10 cellular contexts compared by ENCODE assay signal in genomic region chr19:427721-428120, GRCh38. TPM values are rescaled to one million over a fixed set of nuclear protein-coding genes. Genes with fewer than 3 reads are reported as not detected.
DNase-seq lines count a peak whose midpoint lies in the region; ATAC-seq and TF ChIP-seq lines count a peak whose summit lies in the region.
"Not testable (repeated sequence)": the region's sequence is repeated elsewhere in the genome, so short reads cannot be mapped to it uniquely, and the experiment has no call there.
"Had no signal": no experiment of that assay in that cellular context is flagged by ENCODE, and none has a peak within 500 bp of the region (broad histone marks: within the 10 kb centered on the region; RNA-seq: fewer than 3 reads in every experiment).

No MANE protein-coding gene starts in this region.

- H4K91ac ChIP-seq in neuronal stem cell (ENCODE audit: low read depth, low read length, poor library complexity): not testable (repeated sequence)

- H3K9ac ChIP-seq in neuronal stem cell (ENCODE audit: low read depth, low read length, poor library complexity): not testable (repeated sequence)

- H3K9me2 ChIP-seq in GM23338 (ENCODE audit: insufficient read depth): not testable (repeated sequence)

- in situ Hi-C loops in KBM-7 (cut with MboI; ENCODE audit: low pct_unique_long_range_greater_than_20kb, low sequenced_read_pairs): not testable (repeated sequence)

- not testable (repeated sequence) for TF ChIP-seq POLR2A in NB4 (IDR thresholded peaks at IDR 0.05; ENCODE audit: extremely low read depth, insufficient read length); testis (IDR thresholded peaks at IDR 0.05)

- H3K14ac ChIP-seq in neuronal stem cell (ENCODE audit: low read length): peak overlapping the region; percentile 31

- H3F3A ChIP-seq in GM23338 (replicated peaks; ENCODE audit: low read depth): not testable (repeated sequence)

- peaks cover 43% of the 10 kb centered on the region for H3K9me3 Mint-ChIP-seq in GM23338

- not testable (repeated sequence) for H3K79me1 ChIP-seq in neuronal stem cell (ENCODE audit: low read depth, low read length)

- not testable (repeated sequence) for H3K4me3 Mint-ChIP-seq in GM23338

- H3K4ac ChIP-seq in neuronal stem cell (ENCODE audit: low read length): not testable (repeated sequence)

- peaks cover 19% of the 10 kb centered on the region for H3K27me3 Mint-ChIP-seq in GM23338 (ENCODE audit: insufficient read depth, low read depth, poor library complexity)

- not testable (repeated sequence) for H3K18ac ChIP-seq in neuronal stem cell (ENCODE audit: low read length)

- H2AFZ ChIP-seq in GM23338; neuronal stem cell (ENCODE audit: low read length): not testable (repeated sequence)

- H2BK120ac ChIP-seq in neuronal stem cell (ENCODE audit: low read depth, low read length): not testable (repeated sequence)

- H2BK5ac ChIP-seq in neuronal stem cell (ENCODE audit: low read length): not testable (repeated sequence)

- H3K9me3 ChIP-seq in neuronal stem cell (replicated peaks in 1 of 2; ENCODE audit: control insufficient read depth in 2 of 2, insufficient read depth in 1 of 2, low read depth in 1 of 2, low read length in 2 of 2); testis: not testable (repeated sequence)

- intact Hi-C loops in testis (cut with DNase I; ENCODE audit: low total_unique reads): not testable (repeated sequence)

- H3K27ac Mint-ChIP-seq in GM23338: not testable (repeated sequence)

- H2BK12ac ChIP-seq in neuronal stem cell (ENCODE audit: low read length): not testable (repeated sequence)

- H3K23ac ChIP-seq in neuronal stem cell (ENCODE audit: low read depth, low read length, poor library complexity): not testable (repeated sequence)

- peaks cover 36% of the 10 kb centered on the region for H3K36me3 Mint-ChIP-seq in GM23338 (ENCODE audit: low read depth)

- DNase-seq in GM23338 (ENCODE audit: low spot score); neuronal stem cell (ENCODE audit: low spot score): not testable (repeated sequence)
- DNase-seq in KBM-7 (peak; percentile 26), NB4 (ENCODE audit: low read depth) (peak; percentile 60), RPMI8226 (peak; percentile 56), UCSD-AML1 (lab: John Stamatoyannopoulos, UW; ENCODE audit: unreplicated experiment) (peak; percentile 58), testis (peak; percentile 43)

- H3K36me3 ChIP-seq in GM23338 (ENCODE audit: insufficient read depth); testis (ENCODE audit: low read depth, missing control alignments): not testable (repeated sequence)
- peaks cover 0 to 16% of the 10 kb centered on the region in 2 donors for H3K36me3 ChIP-seq in neuronal stem cell (replicated peaks in 1 of 2; ENCODE audit: control insufficient read depth in 2 of 2, insufficient read depth in 2 of 2, low read length in 2 of 2)

- not testable (repeated sequence) for H3K79me2 ChIP-seq in GM23338 (replicated peaks; ENCODE audit: insufficient read depth)

- H3K27ac ChIP-seq in GM23338 (ENCODE audit: low read depth); neuronal stem cell (replicated peaks; ENCODE audit: low read length); testis: not testable (repeated sequence)
- peak overlapping the region; percentile 19 for H3K27ac ChIP-seq in cingulate gyrus (ENCODE audit: low read depth, low read length)

- H2AK5ac ChIP-seq in neuronal stem cell (ENCODE audit: low read depth, low read length): not testable (repeated sequence)

- not testable (repeated sequence) for H4K20me1 ChIP-seq in GM23338 (replicated peaks; ENCODE audit: insufficient read depth)

- peak overlapping the region; percentile 52 for H3K4me3 ChIP-seq in GM23338
- H3K4me3 ChIP-seq in NB4 (ENCODE audit: low read depth, low read length); neuronal stem cell (ENCODE audit: low read length in 2 of 2); testis: not testable (repeated sequence)

- not testable (repeated sequence) for H3K4me1 ChIP-seq in GM23338 (ENCODE audit: insufficient read depth); neuronal stem cell (ENCODE audit: control insufficient read depth in 2 of 2, insufficient read depth in 1 of 2, low read depth in 1 of 2, low read length in 2 of 2); testis

- H2BK15ac ChIP-seq in neuronal stem cell (ENCODE audit: low read length): peak overlapping the region; percentile 27

- ATAC-seq in GM23338: peak; percentile 65

- H3K4me2 ChIP-seq in GM23338: peak overlapping the region; percentile 71
- not testable (repeated sequence) for H3K4me2 ChIP-seq in neuronal stem cell (ENCODE audit: insufficient read depth, low read length, poor library complexity, severe bottlenecking)

- H4K8ac ChIP-seq in neuronal stem cell (ENCODE audit: low read depth, low read length): not testable (repeated sequence)

- TF ChIP-seq CTCF in GM23338 (conservative IDR thresholded peaks at IDR 0.05; ENCODE audit: low read depth in 2 of 2); NB4 (IDR thresholded peaks at IDR 0.05; ENCODE audit: low read depth, low read length); testis (IDR thresholded peaks at IDR 0.05): not testable (repeated sequence)

- no CpG with 5 or more reads among the region's 17 CpGs for WGBS in neuronal stem cell (ENCODE audit: extremely low coverage in 2 of 2, insufficient read length in 2 of 2, insufficient replicate concordance in 1 of 2), 2 donors
- WGBS in testis, 2 donors: 45 to 61% methylated on average over 17 of the region's 17 CpGs

- not testable (repeated sequence) for H3K4me1 Mint-ChIP-seq in GM23338

- H3K27me3 ChIP-seq in GM23338 (ENCODE audit: insufficient read depth); testis: not testable (repeated sequence)
- peaks cover 0 to 10% (median 0%) of the 10 kb centered on the region in 3 experiments for H3K27me3 ChIP-seq in neuronal stem cell (ENCODE audit: control insufficient read depth in 3 of 3, insufficient read depth in 3 of 3, low read depth in 1 of 3, low read length in 3 of 3)

RNA-seq across cellular contexts. Expression of gene C2CD4C, which starts 18.8 kb away (rescaled TPM):
- 10.6 and 12.5 TPM in 2 replicates for total RNA-seq in GM23338 (2014; rRNA removed; shearing (Covaris generic))
- polyA plus RNA-seq in GM23338 (2016; fragmentation: Nextera tagmentation; extraction: Ambion mirVana): 2.1 and 2.6 TPM in 2 replicates
- 13.6 TPM for polyA plus RNA-seq in neuronal stem cell (2013, experiment 1 of 2)
- polyA plus RNA-seq in neuronal stem cell (2013, experiment 2 of 2): 12.7 TPM
- total RNA-seq in testis: 1 to 10 TPM; 5.3 to 5.4 TPM
- polyA plus RNA-seq in testis (ENCODE audit: insufficient read depth, low read depth, low replicate concordance): 0.88 TPM
- total RNA-seq: CD4-positive, alpha-beta memory T cell had no signal
- polyA plus RNA-seq: CD14-positive monocyte; CD4-positive, alpha-beta memory T cell had no signal

RNA-seq across cellular contexts. Expression of gene SHC2, which starts 33.1 kb away (rescaled TPM):
- total RNA-seq in GM23338 (2014; rRNA removed; shearing (Covaris generic)): 2.9 and 4.6 TPM in 2 replicates
- 2.2 and 2.6 TPM in 2 replicates for polyA plus RNA-seq in GM23338 (2016; fragmentation: Nextera tagmentation; extraction: Ambion mirVana)
- polyA plus RNA-seq in neuronal stem cell (2013, experiment 1 of 2): 29.6 TPM
- polyA plus RNA-seq in neuronal stem cell (2013, experiment 2 of 2): 28.3 TPM
- 10 to 100 TPM; 57.8 to 67.3 TPM for total RNA-seq in testis
- 26.7 TPM for polyA plus RNA-seq in testis (ENCODE audit: insufficient read depth, low read depth, low replicate concordance)
- polyA plus RNA-seq: CD14-positive monocyte; CD4-positive, alpha-beta memory T cell had no signal

Comparison
In these comparisons a context has a peak if more than half of its experiments do, and no peak if none do; other contexts are left out.
1. RNA of gene SHC2, which starts 33.1 kb away (total RNA-seq): 57.8 to 67.3 TPM in testis; 2.9 to 4.6 TPM in GM23338; every median in the first group is over 10 times any median in the second.